In genomic region chr11:74221816-74222215, GRCh38 we compare ENCODE assay signal across 20 cellular contexts. TPM values are rescaled to one million over a fixed set of nuclear protein-coding genes. Genes with fewer than 3 reads are reported as not detected.
A peak's percentile ranks its signal among the peaks of the same experiment; 100 is the strongest.
DNase-seq lines count a peak whose midpoint lies in the region; ATAC-seq and TF ChIP-seq lines count a peak whose summit lies in the region.
"Had no signal": no experiment of that assay in that cellular context is flagged by ENCODE, and none has a peak within 500 bp of the region (broad histone marks: within the 10 kb centered on the region; RNA-seq: fewer than 3 reads in every experiment).

No MANE protein-coding gene starts in this region.

- H4K91ac ChIP-seq in IMR-90 (ENCODE audit: insufficient read depth, low read depth, low read length) = no peak overlapping the region

- no peak overlapping the region for H2AFZ ChIP-seq in IMR-90 (replicated peaks; ENCODE audit: low read length, poor library complexity)

- no peak for TF ChIP-seq POLR2A in IMR-90 (IDR thresholded peaks at IDR 0.05; ENCODE audit: low read depth, low read length)

- POLR2A ChIA-PET in IMR-90 (lab: Charles Lee; ENCODE audit: unreplicated experiment) = no interaction called here

- no peak overlapping the region for H3K4me3 ChIP-seq in IMR-90 (ENCODE audit: insufficient read depth, low read depth, low read length)
- H3K4me3 ChIP-seq in brain microvascular endothelial cell (ENCODE audit: low read depth, low read length) = no peak overlapping the region
- no peak overlapping the region for H3K4me3 ChIP-seq in ascending aorta
- H3K4me3 ChIP-seq: BLaER1 had no signal

- no peak for ATAC-seq in IMR-90 (ENCODE audit: low read depth)
- no peak for ATAC-seq in HG02884 (IDR thresholded peaks at IDR 0.05; ENCODE audit: unreplicated experiment)

- TF ChIP-seq CTCF in IMR-90 (conservative IDR thresholded peaks at IDR 0.05; ENCODE audit: low read depth, low read length) = no peak
- no peak for TF ChIP-seq CTCF in brain microvascular endothelial cell (IDR thresholded peaks at IDR 0.05; ENCODE audit: low read depth, low read length, missing control alignments)
- TF ChIP-seq CTCF in mesothelial cell of epicardium (IDR thresholded peaks at IDR 0.05; ENCODE audit: unreplicated experiment) = no peak
- TF ChIP-seq CTCF in ascending aorta (IDR thresholded peaks at IDR 0.05) = no peak

- no peak overlapping the region for H2BK20ac ChIP-seq in IMR-90 (ENCODE audit: low read depth, low read length)

- H4K5ac ChIP-seq in IMR-90 (ENCODE audit: low read depth, low read length) = no peak overlapping the region

- H3K14ac ChIP-seq in IMR-90 (replicated peaks; ENCODE audit: low read depth, low read length) = no peak overlapping the region

- WGBS in IMR-90 (ENCODE audit: extremely low coverage in 2 of 2, insufficient read length in 1 of 2), 2 experiments = no CpG with 5 or more reads among the region's 1 CpG

- H2BK15ac ChIP-seq in IMR-90 (ENCODE audit: low read depth, low read length) = no peak overlapping the region

- no peak overlapping the region for H2BK120ac ChIP-seq in IMR-90 (ENCODE audit: low read depth, low read length)

- H3K9ac ChIP-seq in IMR-90 (ENCODE audit: low read depth, low read length) = no peak overlapping the region
- H3K9ac ChIP-seq: BLaER1 had no signal

- H3K4ac ChIP-seq in IMR-90 (ENCODE audit: low read depth, low read length) = no peak overlapping the region

- no peak overlapping the region for H3K4me2 ChIP-seq in IMR-90 (ENCODE audit: low read depth, low read length)
- H3K4me2 ChIP-seq: BLaER1 had no signal

- no peak overlapping the region for H3K23ac ChIP-seq in IMR-90 (ENCODE audit: low read depth, low read length)

- H2AK9ac ChIP-seq in IMR-90 (replicated peaks; ENCODE audit: low read depth, low read length, poor library complexity) = no peak overlapping the region

- peaks cover under 1% of the 10 kb centered on the region; the same call in 1 of the 2 replicates for H3K9me1 ChIP-seq in IMR-90 (ENCODE audit: insufficient read depth, low read length)

- H3K4me1 Mint-ChIP-seq in mesothelial cell of epicardium = peaks cover 22% of the 10 kb centered on the region
- H3K4me1 Mint-ChIP-seq: CD14-positive monocyte; CD8-positive, alpha-beta memory T cell had no signal

- intact Hi-C loops in IMR-90 (cut with micrococcal nuclease) = no loop called here
- intact Hi-C loops in ascending aorta (cut with DNase I) = no loop called here

- no peak overlapping the region for H3K18ac ChIP-seq in IMR-90 (ENCODE audit: low read depth, low read length)

- dilution Hi-C loops in IMR-90 (cut with HindIII; ENCODE audit: low sequenced_read_pairs, unreplicated experiment) = no loop called here

- no peak overlapping the region for H3K4me3 Mint-ChIP-seq in mesothelial cell of epicardium
- H3K4me3 Mint-ChIP-seq: CD14-positive monocyte; CD4-positive, alpha-beta memory T cell; CD4-positive, CD25-positive, alpha-beta regulatory T cell; CD8-positive, alpha-beta memory T cell had no signal

- no peak overlapping the region for H3K27ac ChIP-seq in IMR-90 (ENCODE audit: insufficient read depth, low read length)
- no peak overlapping the region for H3K27ac ChIP-seq in brain microvascular endothelial cell
- H3K27ac ChIP-seq in ascending aorta = no peak overlapping the region
- H3K27ac ChIP-seq: BLaER1 had no signal

- H3K4me1 ChIP-seq in IMR-90 (ENCODE audit: control insufficient read depth, insufficient read depth, low read length) (no peaks in the 10 kb centered on the region), ascending aorta (no peaks in the 10 kb centered on the region)
- H3K4me1 ChIP-seq: BLaER1 had no signal

- peaks cover 4% of the 10 kb centered on the region; the same call in 1 of the 2 replicates for H4K20me1 ChIP-seq in IMR-90 (ENCODE audit: insufficient read depth, low read length)
- H4K20me1 ChIP-seq: BLaER1 had no signal

- H3K27me3 ChIP-seq in IMR-90 (ENCODE audit: control insufficient read depth, insufficient read depth, low read length) (no peaks in the 10 kb centered on the region), brain microvascular endothelial cell (replicated peaks) (no peaks in the 10 kb centered on the region), ascending aorta (no peaks in the 10 kb centered on the region)
- H3K27me3 ChIP-seq: BE2C, BLaER1 had no signal

- H3K56ac ChIP-seq in IMR-90 (ENCODE audit: extremely low read depth, insufficient read depth, low read length) = no peak overlapping the region

- H3K79me1 ChIP-seq in IMR-90 (ENCODE audit: low read depth in 1 of 2, low read length in 2 of 2) = peaks cover 3 to 8% of the 10 kb centered on the region in 2 experiments; a peak in 2 of 4 replicates

- no peak overlapping the region for H4K8ac ChIP-seq in IMR-90 (ENCODE audit: low read depth in 2 of 2, low read length in 2 of 2)

- H3K9me3 ChIP-seq in IMR-90 (ENCODE audit: control insufficient read depth, insufficient read depth, low read length) = no peaks in the 10 kb centered on the region
- H3K9me3 ChIP-seq in ascending aorta = no peaks in the 10 kb centered on the region
- H3K9me3 ChIP-seq: BE2C had no signal

- no TSS peak for BruUV-seq in IMR-90 (replicated peaks; lab: Mats Ljungman, UMichigan)

- H2BK5ac ChIP-seq in IMR-90 (ENCODE audit: low read depth, low read length, poor library complexity, severe bottlenecking) = no peak overlapping the region

- DNase-seq in IMR-90 (peak; percentile 12), NCI-H226 (peak; percentile 42), brain microvascular endothelial cell (peak; percentile 9), mesothelial cell of epicardium (ENCODE audit: low spot score in 2 of 2, unreplicated experiment in 2 of 2) (no peak), ascending aorta (ENCODE audit: low spot score in 2 of 2) (no peak), DMS 273 treated with DMSO at 0.1 percent for 48 hours (lab: John Stamatoyannopoulos, UW) (no peak), T-helper 2 cell (no peak)
- DNase-seq: 8988T; ACHN; BE2C; C1 segment of cervical spinal cord; CD4-positive, alpha-beta memory T cell; CD4-positive, CD25-positive, alpha-beta regulatory T cell; CD8-positive, alpha-beta memory T cell; COR-L47; DMS79 treated with DMSO at 0.1 percent for 48 hours; GF-D8 had no signal

- H2AK5ac ChIP-seq in IMR-90 (ENCODE audit: low read depth, low read length) = no peak overlapping the region

- H3K36me3 ChIP-seq in IMR-90 (ENCODE audit: control insufficient read depth, insufficient read depth, low read length) = peaks cover 3% of the 10 kb centered on the region; the same call in 1 of the 2 replicates
- no peaks in the 10 kb centered on the region for H3K36me3 ChIP-seq in brain microvascular endothelial cell (replicated peaks)
- H3K36me3 ChIP-seq in ascending aorta = peaks cover 0 to 4% of the 10 kb centered on the region in 2 donors

- CTCF ChIA-PET in IMR-90 (lab: Yijun Ruan, JAX) = interaction anchor here (0.5 kb wide), 1 partner anchor 129 kb away, joined by 3 read pairs; no protein-coding TSS in a partner anchor

- no peaks in the 10 kb centered on the region for H3K27me3 Mint-ChIP-seq in mesothelial cell of epicardium (ENCODE audit: low read depth)
- H3K27me3 Mint-ChIP-seq: CD4-positive, alpha-beta memory T cell; CD4-positive, CD25-positive, alpha-beta regulatory T cell; CD8-positive, alpha-beta memory T cell had no signal

- H3K36me3 Mint-ChIP-seq in mesothelial cell of epicardium = peaks cover 31% of the 10 kb centered on the region

- peaks cover 22% of the 10 kb centered on the region for H3K9me3 Mint-ChIP-seq in mesothelial cell of epicardium
- H3K9me3 Mint-ChIP-seq: CD14-positive monocyte had no signal

- H3K27ac Mint-ChIP-seq in mesothelial cell of epicardium = peak overlapping the region; percentile 71
- H3K27ac Mint-ChIP-seq: CD14-positive monocyte; CD4-positive, CD25-positive, alpha-beta regulatory T cell; CD8-positive, alpha-beta memory T cell had no signal

- TF ChIP-seq RAD21 in IMR-90 (IDR thresholded peaks at IDR 0.05; ENCODE audit: low read length) = no peak

- in situ Hi-C loops in IMR-90 (cut with MboI; ENCODE audit: low sequenced_read_pairs) (no loop called here), brain microvascular endothelial cell (cut with HindIII; ENCODE audit: low pct_ligation_motif_present, low sequenced_read_pairs) (no loop called here)

TF ChIP-seq in IMR-90, 13 proteins besides CTCF, POLR2A, EP300 and RAD21 (continues in another document):
- TF ChIP-seq RCOR1 (IDR thresholded peaks at IDR 0.05; ENCODE audit: insufficient replicate concordance, low read length) (no peak), RFX5 (IDR thresholded peaks at IDR 0.05; ENCODE audit: low read depth, low read length) (no peak), CEBPB (IDR thresholded peaks at IDR 0.05; ENCODE audit: low read depth, low read length) (no peak), ELK1 (IDR thresholded peaks at IDR 0.05; ENCODE audit: borderline replicate concordance, low read depth, low read length) (no peak), USF2 (IDR thresholded peaks at IDR 0.05; ENCODE audit: low read depth, low read length) (no peak), MAZ (IDR thresholded peaks at IDR 0.05; ENCODE audit: borderline replicate concordance, low read depth, low read length) (no peak)

RNA-seq across cellular contexts. Expression of gene PPME1, which starts 50.7 kb away (rescaled TPM):
- 38.9 and 42.3 TPM in 2 replicates for total RNA-seq in IMR-90 (2012; rRNA removed)
- polyA plus RNA-seq in IMR-90 (2012; rRNA removed) = 89.5 and 100 TPM in 2 replicates
- polyA plus RNA-seq in IMR-90 (2012; cell fraction: cytosol; rRNA removed) = 61.0 and 103 TPM in 2 replicates
- polyA plus RNA-seq in IMR-90 (2012; cell fraction: nucleus; rRNA removed; ENCODE audit: low replicate concordance) = 85.4 and 105 TPM in 2 replicates
- 50.6 to 52.8 TPM (median 51.6 TPM) in 3 replicates for total RNA-seq in mesothelial cell of epicardium
- 29.7 TPM for total RNA-seq in ascending aorta

RNA-seq across cellular contexts. Expression of gene C2CD3, which starts 51.0 kb away (rescaled TPM):
- total RNA-seq in IMR-90 (2012; rRNA removed) = 15.0 and 19.2 TPM in 2 replicates
- polyA plus RNA-seq in IMR-90 (2012; rRNA removed) = 11.1 and 11.4 TPM in 2 replicates
- 3.5 and 4.5 TPM in 2 replicates for polyA plus RNA-seq in IMR-90 (2012; cell fraction: cytosol; rRNA removed)
- polyA plus RNA-seq in IMR-90 (2012; cell fraction: nucleus; rRNA removed; ENCODE audit: low replicate concordance) = 12.9 and 16.6 TPM in 2 replicates
- 32.5 to 34.8 TPM (median 33.0 TPM) in 3 replicates for total RNA-seq in mesothelial cell of epicardium
- 11.4 TPM for total RNA-seq in ascending aorta

Comparison
In these comparisons a context has a peak if more than half of its experiments do, and no peak if none do; other contexts are left out.
1. DNase-seq: peak in IMR-90 (single experiment), NCI-H226 (single experiment) and brain microvascular endothelial cell (single experiment); none in mesothelial cell of epicardium (0 of 2), ascending aorta (0 of 2), DMS 273 treated with DMSO at 0.1 percent for 48 hours (single experiment) and T-helper 2 cell (0 of 5).